ENCODE assay signal across 6 cellular contexts in the genomic region with DNA sequence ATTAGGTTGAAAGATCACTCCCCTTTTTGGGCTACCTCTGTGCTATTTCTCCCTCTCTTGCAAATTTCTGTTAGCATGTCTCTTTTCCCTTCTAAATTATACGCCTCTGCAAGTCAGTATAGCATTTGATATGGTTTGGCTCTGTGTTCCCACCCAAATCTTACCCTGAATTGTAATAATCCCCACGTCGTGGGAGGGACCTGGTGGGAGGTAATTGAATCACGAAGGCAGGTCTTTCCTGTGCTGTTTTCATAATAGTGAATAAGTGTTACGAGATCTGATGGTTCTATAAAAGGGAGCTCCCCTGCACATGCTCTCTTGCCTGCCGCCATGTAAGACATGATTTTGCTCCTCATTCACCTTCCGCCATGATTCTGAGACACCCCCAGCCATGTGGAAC.
"Had no signal": no experiment of that assay in that cellular context is flagged by ENCODE, and none has a peak within 500 bp of the region (broad histone marks: within the 10 kb centered on the region; RNA-seq: fewer than 3 reads in every experiment).

No MANE protein-coding gene starts in this region.

- ATAC-seq: HCT116 had no signal

- H3K4me3 Mint-ChIP-seq: HFFc6 had no signal

- H3K9me3 Mint-ChIP-seq: HFFc6 had no signal

- H3K27ac ChIP-seq: GM23248 had no signal

- DNase-seq: GM23248, GOT3, H7, HFFc6, IMR-90 had no signal
